In the genomic region with DNA sequence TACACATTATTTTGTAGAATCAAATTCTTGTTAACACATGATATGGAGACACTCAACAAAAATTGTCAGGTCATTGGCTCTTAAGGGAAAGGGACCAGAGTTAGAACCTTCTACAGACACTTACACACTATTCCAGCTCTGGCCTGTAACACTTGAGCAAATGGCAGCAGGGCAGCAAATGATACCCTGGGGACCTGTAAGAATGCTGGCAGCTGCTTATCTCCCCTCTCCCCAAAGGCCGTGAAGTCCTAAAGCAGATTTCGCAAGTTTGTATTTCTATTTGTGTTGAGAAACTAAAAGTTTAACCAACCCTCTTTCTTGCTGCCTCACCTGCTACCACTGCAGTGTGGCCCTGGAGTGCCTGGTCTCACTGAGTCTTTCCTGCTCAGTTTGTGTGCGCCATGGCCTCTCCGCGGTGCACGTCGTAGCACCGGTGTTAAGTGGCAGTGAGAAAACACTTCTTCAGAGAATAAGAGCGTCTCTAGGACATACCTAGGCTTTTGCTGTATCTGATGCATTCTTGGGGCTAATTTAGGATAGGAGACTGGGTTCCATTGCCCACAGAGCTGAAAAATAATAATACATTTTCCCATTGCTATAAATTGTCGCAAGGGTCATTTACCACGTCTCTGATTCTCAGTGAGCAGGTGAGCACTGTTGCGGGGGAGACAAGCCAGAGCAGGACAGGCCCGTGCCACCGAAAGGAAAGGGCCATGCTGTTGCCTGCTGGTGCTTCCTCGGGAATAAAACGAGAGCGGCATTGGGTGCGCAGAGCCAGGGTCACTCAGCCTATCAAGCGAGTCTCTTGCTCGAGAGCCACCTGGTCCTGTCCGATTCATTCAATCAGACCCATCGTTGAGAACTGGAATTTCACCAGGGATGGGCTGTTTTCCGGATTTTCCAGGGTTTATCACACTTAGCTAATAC, we compare ENCODE assay signal across 22 cellular contexts.
A peak's percentile ranks its signal among the peaks of the same experiment; 100 is the strongest.
DNase-seq lines count a peak whose midpoint lies in the region; ATAC-seq and TF ChIP-seq lines count a peak whose summit lies in the region.
"Had no signal": no experiment of that assay in that cellular context is flagged by ENCODE, and none has a peak within 500 bp of the region (broad histone marks: within the 10 kb centered on the region; RNA-seq: fewer than 3 reads in every experiment).

No MANE protein-coding gene starts in this region.

- DNase-seq in natural killer cell treated with Interleukin-12 subunit alpha and Interleukin-12 subunit beta and Interleukin-15 and Interleukin-18, amount 100 ng/mL, for 72 hours (ENCODE audit: low spot score), result no peak
- no peak for DNase-seq in natural killer cell
- DNase-seq in OCI-M1 (lab: John Stamatoyannopoulos, UW), result peak; percentile 3
- DNase-seq in left ventricle myocardium inferior, result peak; percentile 31
- DNase-seq in SIG-M5 (lab: John Stamatoyannopoulos, UW), result no peak
- no peak for DNase-seq in GM13976 (ENCODE audit: low spot score)
- no peak for DNase-seq in superior temporal gyrus (ENCODE audit: extremely low spot score)
- DNase-seq: activated naive CD4-positive, alpha-beta T cell; activated T-cell treated with anti-CD3 and anti-CD28 coated beads for 4 hours; anterior cingulate cortex; DMS53; kidney glomerular epithelial cell; NCI-H1048; NCI-H2227 treated with DMSO at 0.1 percent for 48 hours; NK-92 treated with Interleukin-12 subunit alpha and Interleukin-12 subunit beta, amount 100 ng/mL, for 24 hours; stimulated activated CD4-positive, alpha-beta T cell treated with anti-CD3 and anti-CD28 coated beads, Interleukin-15, amount 100 ng/mL, for 24 hours had no signal

- intact Hi-C loops in natural killer cell (cut with micrococcal nuclease), result no loop called here
- intact Hi-C loops in left ventricle myocardium inferior (cut with micrococcal nuclease), result no loop called here

- no peaks in the 10 kb centered on the region for H3K27me3 ChIP-seq in left ventricle myocardium inferior (ENCODE audit: low read depth)
- H3K27me3 ChIP-seq: neutrophil, tibial nerve had no signal

- no peak overlapping the region for H3K4me3 Mint-ChIP-seq in natural killer cell treated with Interleukin-12 subunit alpha and Interleukin-12 subunit beta and Interleukin-15 and Interleukin-18, amount 100 ng/mL, for 72 hours
- no peak overlapping the region for H3K4me3 Mint-ChIP-seq in natural killer cell
- H3K4me3 Mint-ChIP-seq: mesothelial cell of epicardium; stimulated activated memory B cell treated with anti-CD40 and anti-IgM and Interleukin-4, amounts not matched to agents 10 μg/mL and 1 μg/mL and 100 μg/mL, for 72 hours had no signal

- no peaks in the 10 kb centered on the region for H3K36me3 Mint-ChIP-seq in natural killer cell treated with Interleukin-12 subunit alpha and Interleukin-12 subunit beta and Interleukin-15 and Interleukin-18, amount 100 ng/mL, for 72 hours
- no peaks in the 10 kb centered on the region for H3K36me3 Mint-ChIP-seq in natural killer cell
- H3K36me3 Mint-ChIP-seq: mesothelial cell of epicardium had no signal

- H3K27me3 Mint-ChIP-seq in natural killer cell treated with Interleukin-12 subunit alpha and Interleukin-12 subunit beta and Interleukin-15 and Interleukin-18, amount 100 ng/mL, for 72 hours, result peaks cover 0 to 5% of the 10 kb centered on the region in 2 donors
- H3K27me3 Mint-ChIP-seq in natural killer cell (ENCODE audit: low read depth in 2 of 2), result peaks cover 5 to 7% of the 10 kb centered on the region in 2 donors
- H3K27me3 Mint-ChIP-seq: stimulated activated memory B cell treated with anti-CD40 and anti-IgM and Interleukin-4, amounts not matched to agents 10 μg/mL and 1 μg/mL and 100 μg/mL, for 72 hours had no signal

- ATAC-seq in natural killer cell treated with Interleukin-12 subunit alpha and Interleukin-12 subunit beta and Interleukin-15 and Interleukin-18, amount 100 ng/mL, for 72 hours, result no peak
- ATAC-seq in natural killer cell, result no peak
- ATAC-seq in HG02884 (IDR thresholded peaks at IDR 0.05; ENCODE audit: unreplicated experiment), result no peak
- ATAC-seq: stimulated activated memory B cell treated with anti-CD40 and anti-IgM and Interleukin-4, amounts not matched to agents 10 μg/mL and 1 μg/mL and 100 μg/mL, for 72 hours had no signal

- in situ Hi-C loops in GM13976 (cut with MboI; ENCODE audit: low sequenced_read_pairs, unreplicated experiment), result no loop called here

- H3K36me3 ChIP-seq in left ventricle myocardium inferior, result no peaks in the 10 kb centered on the region
- H3K36me3 ChIP-seq: neutrophil, tibial nerve had no signal

- H3K27ac Mint-ChIP-seq in natural killer cell treated with Interleukin-12 subunit alpha and Interleukin-12 subunit beta and Interleukin-15 and Interleukin-18, amount 100 ng/mL, for 72 hours, result peak overlapping the region; percentile 46 to 82
- H3K27ac Mint-ChIP-seq in natural killer cell, result no peak overlapping the region
- H3K27ac Mint-ChIP-seq: mesothelial cell of epicardium; stimulated activated memory B cell treated with anti-CD40 and anti-IgM and Interleukin-4, amounts not matched to agents 10 μg/mL and 1 μg/mL and 100 μg/mL, for 72 hours had no signal

- H3K27ac ChIP-seq in left ventricle myocardium inferior (replicated peaks), result peak overlapping the region; percentile 52
- H3K27ac ChIP-seq: neutrophil, RWPE1 had no signal

- no peaks in the 10 kb centered on the region for H3K9me3 Mint-ChIP-seq in natural killer cell treated with Interleukin-12 subunit alpha and Interleukin-12 subunit beta and Interleukin-15 and Interleukin-18, amount 100 ng/mL, for 72 hours
- H3K9me3 Mint-ChIP-seq in natural killer cell, result no peaks in the 10 kb centered on the region
- H3K9me3 Mint-ChIP-seq: stimulated activated memory B cell treated with anti-CD40 and anti-IgM and Interleukin-4, amounts not matched to agents 10 μg/mL and 1 μg/mL and 100 μg/mL, for 72 hours had no signal

- H3K4me1 Mint-ChIP-seq in natural killer cell treated with Interleukin-12 subunit alpha and Interleukin-12 subunit beta and Interleukin-15 and Interleukin-18, amount 100 ng/mL, for 72 hours (ENCODE audit: low read depth in 2 of 2), result peaks cover 15 to 21% of the 10 kb centered on the region in 2 donors
- peaks cover 7 to 19% of the 10 kb centered on the region in 2 donors for H3K4me1 Mint-ChIP-seq in natural killer cell
- H3K4me1 Mint-ChIP-seq: mesothelial cell of epicardium; stimulated activated memory B cell treated with anti-CD40 and anti-IgM and Interleukin-4, amounts not matched to agents 10 μg/mL and 1 μg/mL and 100 μg/mL, for 72 hours had no signal

- H3K4me1 ChIP-seq in left ventricle myocardium inferior, result peaks cover 26% of the 10 kb centered on the region

- no peak overlapping the region for H3K4me3 ChIP-seq in left ventricle myocardium inferior
- H3K4me3 ChIP-seq: tibial nerve had no signal

- no peak for TF ChIP-seq CTCF in natural killer cell (IDR thresholded peaks at IDR 0.05)
- no peak for TF ChIP-seq CTCF in left ventricle myocardium inferior (IDR thresholded peaks at IDR 0.05; ENCODE audit: borderline replicate concordance)
- TF ChIP-seq CTCF in GM13976 (IDR thresholded peaks at IDR 0.05; ENCODE audit: borderline replicate concordance, control extremely low read depth, extremely low read depth, insufficient read depth, missing control alignments), result no peak

- no peaks in the 10 kb centered on the region for H3K9me3 ChIP-seq in left ventricle myocardium inferior (replicated peaks)
- H3K9me3 ChIP-seq: neutrophil, tibial nerve had no signal

Comparison
In these comparisons a context has a peak if more than half of its experiments do, and no peak if none do; other contexts are left out.
1. H3K27ac Mint-ChIP-seq: peak in natural killer cell treated with Interleukin-12 subunit alpha and Interleukin-12 subunit beta and Interleukin-15 and Interleukin-18, amount 100 ng/mL, for 72 hours (2 of 2); none in natural killer cell (0 of 2).
2. DNase-seq: peak in OCI-M1 (single experiment) and left ventricle myocardium inferior (single experiment); none in natural killer cell treated with Interleukin-12 subunit alpha and Interleukin-12 subunit beta and Interleukin-15 and Interleukin-18, amount 100 ng/mL, for 72 hours (single experiment), natural killer cell (single experiment), SIG-M5 (single experiment), GM13976 (single experiment) and superior temporal gyrus (single experiment).